ENCODE assay signal across 22 cellular contexts in genomic region chr7:128113839-128114238, GRCh38.
"Had no signal": no experiment of that assay in that cellular context is flagged by ENCODE, and none has a peak within 500 bp of the region (broad histone marks: within the 10 kb centered on the region; RNA-seq: fewer than 3 reads in every experiment).

No MANE protein-coding gene starts in this region.

- H3K27ac Mint-ChIP-seq: activated CD4-positive, alpha-beta T cell treated with anti-CD3 and anti-CD28 coated beads, Interleukin-2, amount 10 ng/mL, durations not matched to agents 7 days and 5 days; activated CD8-positive, alpha-beta T cell treated with anti-CD3 and anti-CD28 coated beads for 36 hours; activated naive CD4-positive, alpha-beta T cell treated with anti-CD3 and anti-CD28 coated beads, Interleukin-2, amount 50 U/mL, for 72 hours; activated T-cell treated with anti-CD3 and anti-CD28 coated beads, Interleukin-2, amount 50 U/mL, for 72 hours; effector memory CD8-positive, alpha-beta T cell; memory B cell; neural progenitor cell; stimulated activated naive B cell treated with anti-CD40 and anti-IgM and Interleukin-4, amounts not matched to agents 10 μg/mL and 1 μg/mL and 100 μg/mL, for 72 hours had no signal

- H3K4me1 ChIP-seq: esophagus muscularis mucosa, neural progenitor cell, sigmoid colon, testis had no signal

- H3K36me3 Mint-ChIP-seq: activated naive CD4-positive, alpha-beta T cell treated with anti-CD3 and anti-CD28 coated beads, Interleukin-2, amount 50 U/mL, for 72 hours; memory B cell; neural progenitor cell; stimulated activated naive B cell treated with anti-CD40 and anti-IgM and Interleukin-4, amounts not matched to agents 10 μg/mL and 1 μg/mL and 100 μg/mL, for 72 hours had no signal

- DNase-seq: activated CD4-positive, alpha-beta T cell treated with anti-CD3 and anti-CD28 coated beads, Interleukin-2, amount 10 ng/mL, durations not matched to agents 7 days and 5 days; activated CD4-positive, CD25-positive, alpha-beta regulatory T cell treated with anti-CD3 and anti-CD28 coated beads, Interleukin-2, amount 50 U/mL, for 72 hours; activated CD8-positive, alpha-beta T cell treated with anti-CD3 and anti-CD28 coated beads for 36 hours; activated gamma-delta T cell; activated T-cell treated with anti-CD3 and anti-CD28 coated beads, Interleukin-2, amount 50 U/mL, for 72 hours; central memory CD4-positive, alpha-beta T cell; effector memory CD8-positive, alpha-beta T cell; glutamatergic neuron; mucosa of descending colon; sigmoid colon; stimulated activated CD4-positive, alpha-beta T cell treated with anti-CD3 and anti-CD28 coated beads, Interleukin-2, amount 100 ng/mL, for 48 hours; stimulated activated CD8-positive, alpha-beta memory T cell treated with anti-CD3 and anti-CD28 coated beads, Interleukin-4, amount 100 ng/mL, for 48 hours; stimulated activated naive B cell treated with anti-CD40 and anti-IgM and Interleukin-4, amounts not matched to agents 10 μg/mL and 1 μg/mL and 100 μg/mL, for 72 hours; testis; WERI-Rb-1 had no signal

- H3K27ac ChIP-seq: esophagus muscularis mucosa, hepatocyte, neural progenitor cell, sigmoid colon, testis, vagina, WERI-Rb-1 had no signal

- H3K9me3 Mint-ChIP-seq: activated CD4-positive, alpha-beta T cell treated with anti-CD3 and anti-CD28 coated beads, Interleukin-2, amount 10 ng/mL, durations not matched to agents 7 days and 5 days; activated CD8-positive, alpha-beta T cell treated with anti-CD3 and anti-CD28 coated beads for 36 hours; activated naive CD4-positive, alpha-beta T cell treated with anti-CD3 and anti-CD28 coated beads, Interleukin-2, amount 50 U/mL, for 72 hours; activated T-cell treated with anti-CD3 and anti-CD28 coated beads, Interleukin-2, amount 50 U/mL, for 72 hours; effector memory CD8-positive, alpha-beta T cell had no signal

- H3K9me3 ChIP-seq: esophagus muscularis mucosa, mucosa of descending colon, sigmoid colon, testis, vagina had no signal

- H3K4me3 ChIP-seq: esophagus muscularis mucosa, hepatocyte, mucosa of descending colon, neural progenitor cell, sigmoid colon, smooth muscle cell, testis, vagina had no signal

- H3K27me3 Mint-ChIP-seq: activated CD4-positive, alpha-beta T cell treated with anti-CD3 and anti-CD28 coated beads, Interleukin-2, amount 10 ng/mL, durations not matched to agents 7 days and 5 days; activated CD8-positive, alpha-beta T cell treated with anti-CD3 and anti-CD28 coated beads for 36 hours; memory B cell; stimulated activated naive B cell treated with anti-CD40 and anti-IgM and Interleukin-4, amounts not matched to agents 10 μg/mL and 1 μg/mL and 100 μg/mL, for 72 hours had no signal

- H3K4me3 Mint-ChIP-seq: activated CD4-positive, alpha-beta T cell treated with anti-CD3 and anti-CD28 coated beads, Interleukin-2, amount 10 ng/mL, durations not matched to agents 7 days and 5 days; activated CD8-positive, alpha-beta T cell treated with anti-CD3 and anti-CD28 coated beads for 36 hours; activated T-cell treated with anti-CD3 and anti-CD28 coated beads, Interleukin-2, amount 50 U/mL, for 72 hours; effector memory CD8-positive, alpha-beta T cell; memory B cell; neural progenitor cell; stimulated activated naive B cell treated with anti-CD40 and anti-IgM and Interleukin-4, amounts not matched to agents 10 μg/mL and 1 μg/mL and 100 μg/mL, for 72 hours had no signal

- H3K36me3 ChIP-seq: esophagus muscularis mucosa, neural progenitor cell, sigmoid colon, vagina, WERI-Rb-1 had no signal

- ATAC-seq: activated CD8-positive, alpha-beta T cell treated with anti-CD3 and anti-CD28 coated beads for 36 hours; activated naive CD4-positive, alpha-beta T cell treated with anti-CD3 and anti-CD28 coated beads, Interleukin-2, amount 50 U/mL, for 72 hours; activated T-cell treated with anti-CD3 and anti-CD28 coated beads, Interleukin-2, amount 50 U/mL, for 72 hours; effector memory CD8-positive, alpha-beta T cell; mucosa of descending colon; stimulated activated naive B cell treated with anti-CD40 and anti-IgM and Interleukin-4, amounts not matched to agents 10 μg/mL and 1 μg/mL and 100 μg/mL, for 72 hours had no signal

- H3K27me3 ChIP-seq: hepatocyte, neural progenitor cell, testis, vagina had no signal
